ENCODE assay signal across 18 cellular contexts in genomic region chrX:6778547-6779231, GRCh38.
DNase-seq lines count a peak whose midpoint lies in the region; ATAC-seq, FAIRE-seq and TF ChIP-seq lines count a peak whose summit lies in the region.
"Had no signal": no experiment of that assay in that cellular context is flagged by ENCODE, and none has a peak within 500 bp of the region (broad histone marks: within the 10 kb centered on the region; RNA-seq: fewer than 3 reads in every experiment).

No MANE protein-coding gene starts in this region.

- intact Hi-C loops in heart right ventricle (cut with DNase I), result no loop called here
- intact Hi-C loops in left ventricle myocardium superior (cut with micrococcal nuclease), result no loop called here
- intact Hi-C loops in head of caudate nucleus (cut with DNase I), result no loop called here

- H3K36me3 Mint-ChIP-seq in nephron (ENCODE audit: low read depth), result no peaks in the 10 kb centered on the region

- no peak for FAIRE-seq in GM12892 (lab: Jason Lieb, UNC)
- FAIRE-seq: A204.1, TTC549 had no signal

- H3K4me3 ChIP-seq in heart right ventricle (peak overlapping the region in 3 of 10 donors; percentile 7 to 20 (median 14)), SJCRH30 (no peak overlapping the region)
- H3K4me3 ChIP-seq: tibial artery had no signal

- H3K27ac Mint-ChIP-seq in nephron, result peak overlapping the region; percentile 18 to 84 (median 75)
- H3K27ac Mint-ChIP-seq: natural killer cell had no signal

- H3K27ac ChIP-seq in heart right ventricle (no peak overlapping the region), SJCRH30 (no peak overlapping the region)
- H3K27ac ChIP-seq: tibial artery had no signal

- H3K9me3 ChIP-seq in heart right ventricle (no peaks in the 10 kb centered on the region), SJCRH30 (replicated peaks) (no peaks in the 10 kb centered on the region)
- H3K9me3 ChIP-seq: tibial artery had no signal

- DNase-seq in heart right ventricle, result no peak
- DNase-seq in left ventricle myocardium superior, result no peak
- DNase-seq in head of caudate nucleus, result peak in 41 of 42 donors; percentile 4 to 68 (median 36)
- no peak for DNase-seq in GM12892 (ENCODE audit: insufficient read length)
- no peak for DNase-seq in DMS153 treated with DMSO at 0.1 percent for 48 hours (lab: John Stamatoyannopoulos, UW; ENCODE audit: unreplicated experiment)
- no peak for DNase-seq in SJCRH30
- DNase-seq: activated gamma-delta T cell treated with Interleukin-2 at 50 U/mL for 16 hours, COR-L47, erythroblast, natural killer cell, NCI-H1417 treated with DMSO at 0.1 percent for 48 hours, NCI-H524, tibial artery had no signal

- WGBS in heart right ventricle, 2 donors, result 12 to 21% methylated on average over 19 of the region's 19 CpGs

- H3K27me3 ChIP-seq in heart right ventricle, result no peaks in the 10 kb centered on the region
- no peaks in the 10 kb centered on the region for H3K27me3 ChIP-seq in SJCRH30
- H3K27me3 ChIP-seq: tibial artery had no signal

- H3K4me1 ChIP-seq in heart right ventricle (no peaks in the 10 kb centered on the region), SJCRH30 (no peaks in the 10 kb centered on the region)
- H3K4me1 ChIP-seq: tibial artery had no signal

- ATAC-seq in heart right ventricle (peak in 5 of 8 donors; percentile 20 to 55 (median 51)), left ventricle myocardium superior (no peak), GM18498 (IDR thresholded peaks at IDR 0.05; ENCODE audit: unreplicated experiment) (no peak)
- ATAC-seq: natural killer cell had no signal

- peaks cover 24% of the 10 kb centered on the region for H3K4me1 Mint-ChIP-seq in nephron
- H3K4me1 Mint-ChIP-seq: central memory CD8-positive, alpha-beta T cell; natural killer cell had no signal

- no peak for TF ChIP-seq POLR2A in GM12892 (IDR thresholded peaks at IDR 0.05; ENCODE audit: low read depth, low read length)

- no peaks in the 10 kb centered on the region for H3K36me3 ChIP-seq in heart right ventricle
- no peaks in the 10 kb centered on the region for H3K36me3 ChIP-seq in SJCRH30
- H3K36me3 ChIP-seq: tibial artery had no signal

- H3K27me3 Mint-ChIP-seq in nephron (ENCODE audit: low read depth), result peaks cover 13% of the 10 kb centered on the region
- H3K27me3 Mint-ChIP-seq: central memory CD8-positive, alpha-beta T cell had no signal

- no peaks in the 10 kb centered on the region for H3K9me3 Mint-ChIP-seq in nephron
- H3K9me3 Mint-ChIP-seq: central memory CD8-positive, alpha-beta T cell had no signal

- TF ChIP-seq CTCF in heart right ventricle (IDR thresholded peaks at IDR 0.05) (no peak), nephron (IDR thresholded peaks at IDR 0.05; ENCODE audit: unreplicated experiment in 3 of 3) (no peak)

- H3K4me3 Mint-ChIP-seq in nephron, result peak overlapping the region; percentile 54 to 70 (median 63)
- H3K4me3 Mint-ChIP-seq: central memory CD8-positive, alpha-beta T cell; natural killer cell had no signal

Comparison
In these comparisons a context has a peak if more than half of its experiments do, and no peak if none do; other contexts are left out.
1. ATAC-seq: peak in heart right ventricle (5 of 8); none in left ventricle myocardium superior (single experiment) and GM18498 (single experiment).
2. DNase-seq: peak in head of caudate nucleus (41 of 42); none in heart right ventricle (0 of 2), left ventricle myocardium superior (single experiment), GM12892 (single experiment), DMS153 treated with DMSO at 0.1 percent for 48 hours (single experiment) and SJCRH30 (0 of 2).